ENCODE assay signal across 3 cellular contexts in genomic region chr5:20276959-20277263, GRCh38.
TF ChIP-seq lines count a peak whose summit lies in the region.

No MANE protein-coding gene starts in this region.

TF ChIP-seq in SK-N-SH, 30 proteins besides CTCF, POLR2A, EP300 and RAD21 (continued from another document and continues in another):
- TF ChIP-seq POLR2AphosphoS5 (IDR thresholded peaks at IDR 0.05; ENCODE audit: low read depth, low read length) (no peak), FOXM1 (IDR thresholded peaks at IDR 0.05; ENCODE audit: low read depth) (no peak), TAF1 (IDR thresholded peaks at IDR 0.05; ENCODE audit: borderline replicate concordance, low read depth, low read length) (no peak), REST (IDR thresholded peaks at IDR 0.05; ENCODE audit: low read depth, low read length) (no peak), FOSL2 (IDR thresholded peaks at IDR 0.05; ENCODE audit: borderline replicate concordance, low read depth) (no peak), TEAD4 (IDR thresholded peaks at IDR 0.05; ENCODE audit: borderline replicate concordance, insufficient read depth) (no peak), NRF1 (IDR thresholded peaks at IDR 0.05; ENCODE audit: low read depth, low read length) (no peak), SMC3 (IDR thresholded peaks at IDR 0.05; ENCODE audit: low read depth, low read length) (no peak), TCF12 (IDR thresholded peaks at IDR 0.05) (no peak), ZBTB33 (IDR thresholded peaks at IDR 0.05; ENCODE audit: borderline replicate concordance, low read depth) (no peak), SIN3A (IDR thresholded peaks at IDR 0.05; ENCODE audit: borderline replicate concordance, low read depth, low read length) (no peak), YY1 (IDR thresholded peaks at IDR 0.05; ENCODE audit: low read depth) (no peak), CHD2 (IDR thresholded peaks at IDR 0.05; ENCODE audit: low read length, partially characterized antibody) (no peak), GATA2 (CRISPR knock-in tag; IDR thresholded peaks at IDR 0.05) (no peak), RXRA (IDR thresholded peaks at IDR 0.05; ENCODE audit: borderline replicate concordance, low read depth) (no peak)

TF ChIP-seq in SK-N-SH treated with all-trans-retinoic acid at 6 μM for 48 hours, 23 proteins besides CTCF, POLR2A, EP300 and RAD21 (continues in another document):
- TF ChIP-seq TOX (CRISPR knock-in tag; IDR thresholded peaks at IDR 0.05; ENCODE audit: borderline replicate concordance), result no peak
- no peak for TF ChIP-seq CSDC2 (CRISPR knock-in tag; IDR thresholded peaks at IDR 0.05)
- TF ChIP-seq ZNF8 (CRISPR knock-in tag; IDR thresholded peaks at IDR 0.05), result no peak
- TF ChIP-seq BACH2 (CRISPR knock-in tag; IDR thresholded peaks at IDR 0.05; ENCODE audit: borderline replicate concordance), result no peak
- TF ChIP-seq CSRNP3 (CRISPR knock-in tag; IDR thresholded peaks at IDR 0.05), result no peak
- TF ChIP-seq ARNTL (CRISPR knock-in tag; IDR thresholded peaks at IDR 0.05; ENCODE audit: borderline replicate concordance, low read depth), result no peak
- no peak for TF ChIP-seq ZFP30 (CRISPR knock-in tag; IDR thresholded peaks at IDR 0.05)
- no peak for TF ChIP-seq RARB (CRISPR knock-in tag; IDR thresholded peaks at IDR 0.05)
- TF ChIP-seq ISL1 (CRISPR knock-in tag; IDR thresholded peaks at IDR 0.05), result no peak
- no peak for TF ChIP-seq ZNF70 (CRISPR knock-in tag; IDR thresholded peaks at IDR 0.05)
- no peak for TF ChIP-seq PPARA (CRISPR knock-in tag; IDR thresholded peaks at IDR 0.05; ENCODE audit: borderline replicate concordance)
- TF ChIP-seq ZNF565 (CRISPR knock-in tag; conservative IDR thresholded peaks at IDR 0.05; ENCODE audit: low read depth), result no peak
- no peak for TF ChIP-seq TSHZ2 (CRISPR knock-in tag; IDR thresholded peaks at IDR 0.05)
- TF ChIP-seq SNAI2 (CRISPR knock-in tag; IDR thresholded peaks at IDR 0.05), result no peak
- TF ChIP-seq ESRRG (CRISPR knock-in tag; IDR thresholded peaks at IDR 0.05), result no peak
- TF ChIP-seq POU6F1 (CRISPR knock-in tag; IDR thresholded peaks at IDR 0.05; ENCODE audit: borderline replicate concordance, low read depth), result no peak
- no peak for TF ChIP-seq CREB5 (CRISPR knock-in tag; IDR thresholded peaks at IDR 0.05; ENCODE audit: low read depth)

TF ChIP-seq in WTC11, 78 proteins besides CTCF, POLR2A, EP300 and RAD21 (continued from another document):
- TF ChIP-seq ZBTB21 (CRISPR knock-in tag; IDR thresholded peaks at IDR 0.05; ENCODE audit: borderline replicate concordance) (no peak), FOXK1 (CRISPR knock-in tag; IDR thresholded peaks at IDR 0.05) (no peak), USF2 (CRISPR knock-in tag; IDR thresholded peaks at IDR 0.05) (no peak), RORB (CRISPR knock-in tag; IDR thresholded peaks at IDR 0.05) (no peak), ELF4 (CRISPR knock-in tag; IDR thresholded peaks at IDR 0.05; ENCODE audit: low read depth) (no peak), ZNF512 (CRISPR knock-in tag; IDR thresholded peaks at IDR 0.05; ENCODE audit: borderline replicate concordance) (no peak), ZNF396 (CRISPR knock-in tag; IDR thresholded peaks at IDR 0.05; ENCODE audit: borderline replicate concordance) (no peak), FOXP4 (CRISPR knock-in tag; IDR thresholded peaks at IDR 0.05) (no peak), ZNF416 (CRISPR knock-in tag; IDR thresholded peaks at IDR 0.05) (no peak), ZNF425 (CRISPR knock-in tag; conservative IDR thresholded peaks at IDR 0.05) (no peak), IRF1 (CRISPR knock-in tag; IDR thresholded peaks at IDR 0.05) (no peak), ERG (CRISPR knock-in tag; IDR thresholded peaks at IDR 0.05) (no peak), ZNF263 (CRISPR knock-in tag; IDR thresholded peaks at IDR 0.05; ENCODE audit: low read depth) (no peak), USF1 (CRISPR knock-in tag; IDR thresholded peaks at IDR 0.05) (no peak), TCF7 (CRISPR knock-in tag; IDR thresholded peaks at IDR 0.05; ENCODE audit: low read depth) (no peak), ZNF138 (CRISPR knock-in tag; conservative IDR thresholded peaks at IDR 0.05) (no peak), MAX (CRISPR knock-in tag; IDR thresholded peaks at IDR 0.05) (no peak)
TF ChIP-seq in WTC11: peak in this region for 0.
